ENCODE assay signal across 19 cellular contexts in the genomic region with DNA sequence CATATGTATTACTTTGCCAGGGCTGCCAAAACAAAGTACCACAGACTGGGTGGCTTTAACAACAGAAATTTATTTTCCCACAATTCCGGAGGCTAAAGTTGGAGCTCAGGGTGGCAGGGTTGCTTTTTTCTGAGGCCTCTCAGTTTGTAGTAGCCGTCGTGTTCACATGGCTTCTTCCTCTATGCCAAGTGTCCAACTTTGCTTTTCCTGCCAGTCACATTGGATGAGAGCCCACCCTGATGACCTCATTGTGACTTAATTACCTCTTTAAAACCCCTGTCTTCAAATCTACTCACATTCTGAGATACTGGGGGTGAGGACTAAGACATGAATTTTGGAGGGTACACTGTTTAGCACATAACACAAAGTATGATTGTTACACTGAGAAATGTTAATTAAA. TPM values are rescaled to one million over a fixed set of nuclear protein-coding genes. Genes with fewer than 3 reads are reported as not detected.
A peak's percentile ranks its signal among the peaks of the same experiment; 100 is the strongest.
DNase-seq lines count a peak whose midpoint lies in the region; ATAC-seq and TF ChIP-seq lines count a peak whose summit lies in the region.
"Had no signal": no experiment of that assay in that cellular context is flagged by ENCODE, and none has a peak within 500 bp of the region (broad histone marks: within the 10 kb centered on the region; RNA-seq: fewer than 3 reads in every experiment).

No MANE protein-coding gene starts in this region.

- H3K27ac ChIP-seq in HEK293 (ENCODE audit: extremely low read depth, low read depth, low read length), result no peak overlapping the region
- H3K27ac ChIP-seq in mesendoderm (ENCODE audit: low read depth, low read length), result no peak overlapping the region
- H3K27ac ChIP-seq: KMS-11 had no signal

- H4K8ac ChIP-seq in mesendoderm (ENCODE audit: low read depth, low read length), result no peak overlapping the region

- ATAC-seq in naive thymus-derived CD8-positive, alpha-beta T cell, result no peak
- no peak for ATAC-seq in GM21381 (IDR thresholded peaks at IDR 0.05; ENCODE audit: unreplicated experiment)

- no peak overlapping the region for H3K4ac ChIP-seq in mesendoderm (ENCODE audit: low read depth, low read length)

- peaks cover 16 to 91% (median 58%) of the 10 kb centered on the region in 3 donors for H3K36me3 Mint-ChIP-seq in naive thymus-derived CD8-positive, alpha-beta T cell

- H3K79me2 ChIP-seq in mesendoderm (ENCODE audit: control insufficient read depth, insufficient read depth, low read length), result no peaks in the 10 kb centered on the region

- H3K4me3 Mint-ChIP-seq in naive thymus-derived CD8-positive, alpha-beta T cell, result no peak overlapping the region
- H3K4me3 Mint-ChIP-seq: CD4-positive, CD25-positive, alpha-beta regulatory T cell had no signal

- H3K27me3 Mint-ChIP-seq in naive thymus-derived CD8-positive, alpha-beta T cell, result no peaks in the 10 kb centered on the region

- H3K23ac ChIP-seq in mesendoderm (ENCODE audit: low read length), result no peak overlapping the region

- DNase-seq in NCI-H446 (lab: John Stamatoyannopoulos, UW) (peak; percentile 15 to 46), globus pallidus (ENCODE audit: low spot score) (peak; percentile 57), lung microvascular endothelial cell (ENCODE audit: low read depth in 2 of 2) (peak; percentile 33 to 51), NCI-H82 (lab: John Stamatoyannopoulos, UW) (no peak), mesendoderm (no peak)
- DNase-seq in naive thymus-derived CD8-positive, alpha-beta T cell, result no peak
- DNase-seq: Calu3; CD4-positive, CD25-positive, alpha-beta regulatory T cell; DMS79 treated with DMSO at 0.1 percent for 48 hours; GDM1; NCI-H1105 treated with DMSO at 0.1 percent for 48 hours; NCI-H1930; NCI-H2171; NCI-H524; NK-92 treated with Interleukin-12 subunit alpha and Interleukin-12 subunit beta, amount 100 ng/mL, for 24 hours had no signal

- H2BK15ac ChIP-seq in mesendoderm (replicated peaks; ENCODE audit: low read depth), result no peak overlapping the region

- no peaks in the 10 kb centered on the region for H3K9me3 Mint-ChIP-seq in naive thymus-derived CD8-positive, alpha-beta T cell
- H3K9me3 Mint-ChIP-seq: CD4-positive, CD25-positive, alpha-beta regulatory T cell had no signal

- H3K4me3 ChIP-seq in HEK293 (ENCODE audit: low read depth, low read length), result no peak overlapping the region
- no peak overlapping the region for H3K4me3 ChIP-seq in mesendoderm (ENCODE audit: low read length)

- H4K5ac ChIP-seq in mesendoderm (ENCODE audit: low read length), result no peak overlapping the region

- TF ChIP-seq CTCF in HEK293 (tag by site-specific recombination; IDR thresholded peaks at IDR 0.05), result no peak

- H3K36me3 ChIP-seq in HEK293 (ENCODE audit: control insufficient read depth in 2 of 2, insufficient read depth in 1 of 2, low read length in 2 of 2) (peaks cover 44 to 51% of the 10 kb centered on the region in 2 experiments), mesendoderm (ENCODE audit: control insufficient read depth, insufficient read depth, low read length) (no peaks in the 10 kb centered on the region)

- no peak overlapping the region for H3K27ac Mint-ChIP-seq in naive thymus-derived CD8-positive, alpha-beta T cell
- H3K27ac Mint-ChIP-seq: CD4-positive, CD25-positive, alpha-beta regulatory T cell had no signal

- H3K4me2 ChIP-seq in mesendoderm (ENCODE audit: low read length), result no peak overlapping the region
- H3K4me2 ChIP-seq: KMS-11 had no signal

- POLR2A ChIA-PET in HEK293 (lab: Yijun Ruan, JAX), result no interaction called here
- POLR2A ChIA-PET in naive thymus-derived CD8-positive, alpha-beta T cell (lab: Charles Lee), result no interaction called here

- no peak overlapping the region for H3K56ac ChIP-seq in mesendoderm (ENCODE audit: low read length)

- no peaks in the 10 kb centered on the region for H3K9me3 ChIP-seq in HEK293 (ENCODE audit: control insufficient read depth, insufficient read depth, low read depth, low read length)

- H2BK120ac ChIP-seq in mesendoderm (ENCODE audit: low read depth, low read length), result no peak overlapping the region

- H3K4me1 ChIP-seq in HEK293 (ENCODE audit: control insufficient read depth, insufficient read depth, low read length), result no peaks in the 10 kb centered on the region
- no peaks in the 10 kb centered on the region for H3K4me1 ChIP-seq in mesendoderm (ENCODE audit: control insufficient read depth, low read depth, low read length)

- no peak overlapping the region for H2BK5ac ChIP-seq in mesendoderm (ENCODE audit: low read length)

- CTCF ChIA-PET in HEK293 (lab: Yijun Ruan, JAX), result interaction anchor here (0.7 kb wide), 1 partner anchor 164 kb away, joined by 4 read pairs; no protein-coding TSS in a partner anchor

- H3K9ac ChIP-seq in mesendoderm (ENCODE audit: low read length), result no peak overlapping the region
- H3K9ac ChIP-seq: KMS-11 had no signal

- no CpG with 5 or more reads among the region's 3 CpGs for WGBS in mesendoderm (ENCODE audit: extremely low coverage, insufficient coverage, low lambda C conversion rate)

- no peaks in the 10 kb centered on the region for H3K27me3 ChIP-seq in mesendoderm (ENCODE audit: insufficient read depth, low read length, poor library complexity)

- H3K4me1 Mint-ChIP-seq in naive thymus-derived CD8-positive, alpha-beta T cell, result peaks cover 6 to 14% (median 10%) of the 10 kb centered on the region in 4 donors

- H2AK5ac ChIP-seq in mesendoderm (ENCODE audit: low read length), result no peak overlapping the region

- H3K79me1 ChIP-seq in mesendoderm (ENCODE audit: low read length), result no peaks in the 10 kb centered on the region

- H3K18ac ChIP-seq in mesendoderm (ENCODE audit: low read length), result no peak overlapping the region

TF ChIP-seq in HEK293, 187 proteins besides CTCF, POLR2A, EP300 and RAD21:
- TF ChIP-seq ZNF114 (tag by site-specific recombination; IDR thresholded peaks at IDR 0.05), result no peak
- 0 out of 2 replicates have a peak, but pooled peaks have one; percentile 30 for TF ChIP-seq ZNF629 (tag by site-specific recombination; IDR thresholded peaks at IDR 0.05)
- TF ChIP-seq ZNF266 (tag by site-specific recombination; IDR thresholded peaks at IDR 0.05; ENCODE audit: low read depth), result no peak
- TF ChIP-seq, protein P1, sequence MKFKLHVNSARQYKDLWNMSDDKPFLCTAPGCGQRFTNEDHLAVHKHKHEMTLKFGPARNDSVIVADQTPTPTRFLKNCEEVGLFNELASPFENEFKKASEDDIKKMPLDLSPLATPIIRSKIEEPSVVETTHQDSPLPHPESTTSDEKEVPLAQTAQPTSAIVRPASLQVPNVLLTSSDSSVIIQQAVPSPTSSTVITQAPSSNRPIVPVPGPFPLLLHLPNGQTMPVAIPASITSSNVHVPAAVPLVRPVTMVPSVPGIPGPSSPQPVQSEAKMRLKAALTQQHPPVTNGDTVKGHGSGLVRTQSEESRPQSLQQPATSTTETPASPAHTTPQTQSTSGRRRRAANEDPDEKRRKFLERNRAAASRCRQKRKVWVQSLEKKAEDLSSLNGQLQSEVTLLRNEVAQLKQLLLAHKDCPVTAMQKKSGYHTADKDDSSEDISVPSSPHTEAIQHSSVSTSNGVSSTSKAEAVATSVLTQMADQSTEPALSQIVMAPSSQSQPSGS (tag by site-specific recombination; IDR thresholded peaks at IDR 0.05; ENCODE audit: low read depth), result 0 out of 2 replicates have a peak, but pooled peaks have one; percentile 54

RNA-seq across cellular contexts. Expression of a gene that starts 9.9 kb away (rescaled TPM):
- under 0.01 TPM in 1 of 2 replicates, not detected in the other for total RNA-seq in lung microvascular endothelial cell
- not detected for polyA plus RNA-seq in mesendoderm (2013, experiment 1 of 2)
- polyA plus RNA-seq in mesendoderm (2013, experiment 2 of 2), result not detected
- total RNA-seq in naive thymus-derived CD8-positive, alpha-beta T cell, result under 1 TPM in 1 of 2 experiments, not detected in 1; 0.26 TPM
- polyA plus RNA-seq in naive thymus-derived CD8-positive, alpha-beta T cell, result under 1 TPM in 1 of 3 donors, not detected in 2; 0.05 TPM
- total RNA-seq: A673; Calu3; CD4-positive, CD25-positive, alpha-beta regulatory T cell had no signal

RNA-seq across cellular contexts. Expression of a gene that starts 12.4 kb away (rescaled TPM):
- total RNA-seq in lung microvascular endothelial cell, result 13.7 and 16.6 TPM in 2 replicates
- 9.8 TPM for polyA plus RNA-seq in mesendoderm (2013, experiment 1 of 2)
- polyA plus RNA-seq in mesendoderm (2013, experiment 2 of 2), result 10.0 TPM
- 10 to 100 TPM; 28.9 to 30.1 TPM for total RNA-seq in naive thymus-derived CD8-positive, alpha-beta T cell
- 10 to 100 TPM; 51.3 to 68.2 (median 51.8) TPM for polyA plus RNA-seq in naive thymus-derived CD8-positive, alpha-beta T cell

Comparison
In these comparisons a context has a peak if more than half of its experiments do, and no peak if none do; other contexts are left out.
1. DNase-seq: peak in NCI-H446 (2 of 2), globus pallidus (single experiment) and lung microvascular endothelial cell (2 of 2); none in NCI-H82 (single experiment), mesendoderm (single experiment) and naive thymus-derived CD8-positive, alpha-beta T cell (0 of 10).